ENCODE assay signal across 19 cellular contexts in genomic region chr11:124538019-124538418, GRCh38. TPM values are rescaled to one million over a fixed set of nuclear protein-coding genes. Genes with fewer than 3 reads are reported as not detected.
DNase-seq lines count a peak whose midpoint lies in the region; ATAC-seq and TF ChIP-seq lines count a peak whose summit lies in the region.
"Had no signal": no experiment of that assay in that cellular context is flagged by ENCODE, and none has a peak within 500 bp of the region (broad histone marks: within the 10 kb centered on the region; RNA-seq: fewer than 3 reads in every experiment).

No MANE protein-coding gene starts in this region.

- no peak for TF ChIP-seq POLR2A in gastroesophageal sphincter (IDR thresholded peaks at IDR 0.05)

- H3K9me3 ChIP-seq in gastroesophageal sphincter = no peaks in the 10 kb centered on the region
- no peaks in the 10 kb centered on the region for H3K9me3 ChIP-seq in psoas muscle
- H3K9me3 ChIP-seq: mucosa of descending colon had no signal

- 25 to 67% methylated on average over 1 of the region's 1 CpG for WGBS in gastroesophageal sphincter (ENCODE audit: low coverage in 1 of 2), 2 donors
- WGBS in psoas muscle, 3 donors = 14 to 46% (median 44%) methylated on average over 1 of the region's 1 CpG

- no peaks in the 10 kb centered on the region for H3K4me1 ChIP-seq in gastroesophageal sphincter
- H3K4me1 ChIP-seq in psoas muscle = no peaks in the 10 kb centered on the region

- no peak for TF ChIP-seq EP300 in gastroesophageal sphincter (IDR thresholded peaks at IDR 0.05)

- no peak for TF ChIP-seq CTCF in astrocyte of the cerebellum (IDR thresholded peaks at IDR 0.05; ENCODE audit: low read depth, low read length, missing control alignments)
- TF ChIP-seq CTCF in gastroesophageal sphincter (IDR thresholded peaks at IDR 0.05) = no peak
- TF ChIP-seq CTCF in psoas muscle (IDR thresholded peaks at IDR 0.05) = no peak

- ATAC-seq in gastroesophageal sphincter = peak; percentile 77
- peak in 3 of 4 donors; percentile 28 to 71 (median 42) for ATAC-seq in psoas muscle
- ATAC-seq: activated T-helper 17 cell treated with anti-CD3 and anti-CD28 coated beads, Interleukin-2, amount 50 U/mL, for 72 hours; mucosa of descending colon had no signal

- H3K27ac ChIP-seq in gastroesophageal sphincter (no peak overlapping the region), psoas muscle (no peak overlapping the region)
- H3K27ac ChIP-seq: C4-2B, cardiac muscle cell, RWPE1 had no signal

- intact Hi-C loops in psoas muscle (cut with DNase I) = no loop called here
- intact Hi-C loops in head of caudate nucleus (cut with DNase I) = no loop called here

- H3K27me3 ChIP-seq in gastroesophageal sphincter (no peaks in the 10 kb centered on the region), psoas muscle (ENCODE audit: insufficient read depth in 3 of 3, low read length in 2 of 3) (no peaks in the 10 kb centered on the region)
- H3K27me3 ChIP-seq: cardiac muscle cell had no signal

- H3K36me3 ChIP-seq in gastroesophageal sphincter = no peaks in the 10 kb centered on the region
- H3K36me3 ChIP-seq in psoas muscle (ENCODE audit: insufficient read depth in 1 of 2, low read depth in 1 of 2) = no peaks in the 10 kb centered on the region
- H3K36me3 ChIP-seq: cardiac muscle cell had no signal

- H3K4me3 ChIP-seq in astrocyte of the cerebellum (ENCODE audit: low read depth, low read length) (no peak overlapping the region), gastroesophageal sphincter (no peak overlapping the region), psoas muscle (no peak overlapping the region)
- H3K4me3 ChIP-seq: cardiac muscle cell, mucosa of descending colon had no signal

- in situ Hi-C loops in astrocyte of the cerebellum (cut with HindIII; ENCODE audit: low sequenced_read_pairs) = no loop called here

- peak; percentile 8 for DNase-seq in GM04503 (ENCODE audit: low read depth)
- DNase-seq in astrocyte of the cerebellum (ENCODE audit: low read depth) = peak; percentile 78
- no peak for DNase-seq in psoas muscle
- no peak for DNase-seq in NCI-H2029 (lab: John Stamatoyannopoulos, UW)
- no peak for DNase-seq in activated CD4-positive, alpha-beta T cell treated with anti-CD3 and anti-CD28 coated beads, Interleukin-2, amount 50 U/mL, for 48 hours
- no peak for DNase-seq in NCI-H187 (lab: John Stamatoyannopoulos, UW)
- DNase-seq in head of caudate nucleus = no peak
- DNase-seq: activated CD4-positive, alpha-beta T cell treated with anti-CD3 and anti-CD28 coated beads, Interleukin-2, amount 50 U/mL, for 4 hours; endodermal cell; NCI-H1105 treated with DMSO at 0.1 percent for 48 hours; NCI-H524 treated with DMSO at 0.1 percent for 48 hours had no signal

RNA-seq across cellular contexts. Expression of gene OR8B12, which starts 5.4 kb away (rescaled TPM):
- total RNA-seq in gastroesophageal sphincter = not detected
- total RNA-seq in psoas muscle = not detected
- not detected for polyA plus RNA-seq in psoas muscle
- total RNA-seq: activated T-helper 17 cell treated with anti-CD3 and anti-CD28 coated beads, Interleukin-2, amount 50 U/mL, for 72 hours; cardiac muscle cell; endodermal cell; G401; mucosa of descending colon; subcutaneous adipose tissue had no signal
- polyA plus RNA-seq: cardiac muscle cell had no signal

RNA-seq across cellular contexts. Expression of gene OR8A1, which starts 31.8 kb away (rescaled TPM):
- total RNA-seq in gastroesophageal sphincter (not detected), psoas muscle (not detected)
- polyA plus RNA-seq in psoas muscle = not detected
- total RNA-seq: activated T-helper 17 cell treated with anti-CD3 and anti-CD28 coated beads, Interleukin-2, amount 50 U/mL, for 72 hours; cardiac muscle cell; G401; mucosa of descending colon; subcutaneous adipose tissue had no signal
- polyA plus RNA-seq: cardiac muscle cell had no signal

Comparison
In these comparisons a context has a peak if more than half of its experiments do, and no peak if none do; other contexts are left out.
1. DNase-seq: peak in GM04503 (single experiment) and astrocyte of the cerebellum (single experiment); none in psoas muscle (0 of 2), NCI-H2029 (single experiment), activated CD4-positive, alpha-beta T cell treated with anti-CD3 and anti-CD28 coated beads, Interleukin-2, amount 50 U/mL, for 48 hours (0 of 2), NCI-H187 (0 of 2) and head of caudate nucleus (0 of 42).